15 cellular contexts compared by ENCODE assay signal in genomic region chr4:20356565-20356964, GRCh38.
DNase-seq lines count a peak whose midpoint lies in the region; ATAC-seq and TF ChIP-seq lines count a peak whose summit lies in the region.
"Had no signal": no experiment of that assay in that cellular context is flagged by ENCODE, and none has a peak within 500 bp of the region (broad histone marks: within the 10 kb centered on the region; RNA-seq: fewer than 3 reads in every experiment).

No MANE protein-coding gene starts in this region.

- no TSS peak for BruUV-seq in A673 (replicated peaks; lab: Mats Ljungman, UMichigan)

- H3K27ac ChIP-seq in A673 (ENCODE audit: low read depth, low read length, poor library complexity, severe bottlenecking), result no peak overlapping the region

- no peaks in the 10 kb centered on the region for H3K27me3 ChIP-seq in A673 (replicated peaks; ENCODE audit: insufficient read depth, low read depth, low read length, poor library complexity)

- no peaks in the 10 kb centered on the region for H3K27me3 Mint-ChIP-seq in activated T-cell treated with anti-CD3 and anti-CD28 coated beads, Interleukin-2, amount 50 U/mL, for 4 hours (ENCODE audit: low read depth)
- H3K27me3 Mint-ChIP-seq: activated naive CD8-positive, alpha-beta T cell treated with anti-CD3 and anti-CD28 coated beads for 36 hours; stimulated activated memory B cell treated with anti-CD40 and anti-IgM and Interleukin-4, amounts not matched to agents 10 μg/mL and 1 μg/mL and 100 μg/mL, for 72 hours; T-helper 17 cell had no signal

- CTCF ChIA-PET in A673 (lab: Charles Lee), result no interaction called here

- peaks cover 51% of the 10 kb centered on the region for H3K4me1 ChIP-seq in A673 (ENCODE audit: insufficient read depth, low read length, poor library complexity, severe bottlenecking)

- H3K9me3 ChIP-seq in A673 (ENCODE audit: low read depth, low read length, poor library complexity, severe bottlenecking), result no peaks in the 10 kb centered on the region

- H3K36me3 Mint-ChIP-seq in activated T-cell treated with anti-CD3 and anti-CD28 coated beads, Interleukin-2, amount 50 U/mL, for 4 hours (ENCODE audit: insufficient read depth), result no peaks in the 10 kb centered on the region
- H3K36me3 Mint-ChIP-seq: activated naive CD8-positive, alpha-beta T cell treated with anti-CD3 and anti-CD28 coated beads for 36 hours; immature natural killer cell; naive thymus-derived CD8-positive, alpha-beta T cell; stimulated activated memory B cell treated with anti-CD40 and anti-IgM and Interleukin-4, amounts not matched to agents 10 μg/mL and 1 μg/mL and 100 μg/mL, for 72 hours had no signal

- H3K4me1 Mint-ChIP-seq in activated T-cell treated with anti-CD3 and anti-CD28 coated beads, Interleukin-2, amount 50 U/mL, for 4 hours (ENCODE audit: low read depth), result no peaks in the 10 kb centered on the region
- H3K4me1 Mint-ChIP-seq: activated naive CD8-positive, alpha-beta T cell treated with anti-CD3 and anti-CD28 coated beads for 36 hours; immature natural killer cell; naive thymus-derived CD8-positive, alpha-beta T cell; T-helper 17 cell had no signal

- H3K4me3 ChIP-seq in A673 (ENCODE audit: low read depth, low read length, poor library complexity, severe bottlenecking), result no peak overlapping the region

- no peaks in the 10 kb centered on the region for H3K36me3 ChIP-seq in A673 (ENCODE audit: insufficient read depth, low read length, poor library complexity, severe bottlenecking)

- DNase-seq in Ammon's horn (ENCODE audit: low spot score) (peak; percentile 78), NCI-H146 (lab: John Stamatoyannopoulos, UW) (peak; percentile 70), inferior parietal cortex (ENCODE audit: extremely low spot score) (peak; percentile 66), A673 (ENCODE audit: low spot score) (no peak), DMS 273 (lab: John Stamatoyannopoulos, UW; ENCODE audit: unreplicated experiment) (no peak), NCI-H2196 (lab: John Stamatoyannopoulos, UW; ENCODE audit: unreplicated experiment) (no peak)
- no peak for DNase-seq in activated T-cell treated with anti-CD3 and anti-CD28 coated beads, Interleukin-2, amount 50 U/mL, for 4 hours
- DNase-seq: activated CD8-positive, alpha-beta memory T cell treated with anti-CD3 and anti-CD28 coated beads for 24 hours; activated naive CD8-positive, alpha-beta T cell treated with anti-CD3 and anti-CD28 coated beads for 36 hours; GF-D8; immature natural killer cell; naive thymus-derived CD8-positive, alpha-beta T cell; T-helper 17 cell had no signal

- no peak overlapping the region for H3K4me3 Mint-ChIP-seq in activated T-cell treated with anti-CD3 and anti-CD28 coated beads, Interleukin-2, amount 50 U/mL, for 4 hours
- H3K4me3 Mint-ChIP-seq: activated naive CD8-positive, alpha-beta T cell treated with anti-CD3 and anti-CD28 coated beads for 36 hours; immature natural killer cell; naive thymus-derived CD8-positive, alpha-beta T cell; stimulated activated memory B cell treated with anti-CD40 and anti-IgM and Interleukin-4, amounts not matched to agents 10 μg/mL and 1 μg/mL and 100 μg/mL, for 72 hours; T-helper 17 cell had no signal

- peaks cover 5% of the 10 kb centered on the region for H3K9me3 Mint-ChIP-seq in activated T-cell treated with anti-CD3 and anti-CD28 coated beads, Interleukin-2, amount 50 U/mL, for 4 hours
- H3K9me3 Mint-ChIP-seq: activated naive CD8-positive, alpha-beta T cell treated with anti-CD3 and anti-CD28 coated beads for 36 hours had no signal

- intact Hi-C loops in A673 (cut with micrococcal nuclease; ENCODE audit: unreplicated experiment), result no loop called here

- no peak for TF ChIP-seq CTCF in A673 (conservative IDR thresholded peaks at IDR 0.05; ENCODE audit: low read depth, low read length)

- peak; percentile 79 for ATAC-seq in SK-N-SH treated with all-trans-retinoic acid at 6 μM for 48 hours
- no peak for ATAC-seq in activated T-cell treated with anti-CD3 and anti-CD28 coated beads, Interleukin-2, amount 50 U/mL, for 4 hours
- ATAC-seq: naive thymus-derived CD8-positive, alpha-beta T cell; stimulated activated memory B cell treated with anti-CD40 and anti-IgM and Interleukin-4, amounts not matched to agents 10 μg/mL and 1 μg/mL and 100 μg/mL, for 72 hours; T-helper 17 cell had no signal

- POLR2A ChIA-PET in A673 (lab: Charles Lee; ENCODE audit: low non-redundant PET), result no interaction called here

TF ChIP-seq in SK-N-SH treated with all-trans-retinoic acid at 6 μM for 48 hours, 23 proteins besides CTCF, POLR2A, EP300 and RAD21:
- TF ChIP-seq ZNF8 (CRISPR knock-in tag; IDR thresholded peaks at IDR 0.05) (no peak), GLIS3 (CRISPR knock-in tag; IDR thresholded peaks at IDR 0.05) (no peak), CSRNP3 (CRISPR knock-in tag; IDR thresholded peaks at IDR 0.05) (no peak), TOX (CRISPR knock-in tag; IDR thresholded peaks at IDR 0.05; ENCODE audit: borderline replicate concordance) (no peak), BACH2 (CRISPR knock-in tag; IDR thresholded peaks at IDR 0.05; ENCODE audit: borderline replicate concordance) (no peak), ESRRG (CRISPR knock-in tag; IDR thresholded peaks at IDR 0.05) (no peak)

Comparison
In these comparisons a context has a peak if more than half of its experiments do, and no peak if none do; other contexts are left out.
1. DNase-seq: peak in Ammon's horn (single experiment), NCI-H146 (single experiment) and inferior parietal cortex (single experiment); none in activated T-cell treated with anti-CD3 and anti-CD28 coated beads, Interleukin-2, amount 50 U/mL, for 4 hours (single experiment), A673 (single experiment), DMS 273 (single experiment) and NCI-H2196 (single experiment).